Comparison of ENCODE assay signal across 18 cellular contexts in the genomic region with DNA sequence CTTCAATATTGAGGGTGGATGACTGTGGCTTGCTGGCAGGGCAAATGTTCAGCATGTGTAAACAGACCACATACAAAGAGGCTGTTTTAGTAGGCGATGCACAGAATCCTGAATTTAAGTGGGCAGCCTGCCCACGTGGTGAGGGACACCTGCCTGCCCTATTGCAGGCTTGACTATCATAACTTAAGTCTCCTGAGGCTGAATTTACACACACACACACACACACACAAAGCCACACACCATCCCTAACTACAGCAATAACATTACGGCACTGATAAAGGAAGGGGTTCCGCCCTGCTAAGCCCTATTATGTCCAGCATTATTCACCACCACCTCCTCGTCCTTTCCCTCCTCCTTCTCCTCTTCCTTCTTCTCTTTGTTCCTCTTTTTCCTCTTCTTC. TPM values are rescaled to one million over a fixed set of nuclear protein-coding genes. Genes with fewer than 3 reads are reported as not detected.
"Had no signal": no experiment of that assay in that cellular context is flagged by ENCODE, and none has a peak within 500 bp of the region (broad histone marks: within the 10 kb centered on the region; RNA-seq: fewer than 3 reads in every experiment).

No MANE protein-coding gene starts in this region.

- DNase-seq: activated CD4-positive, alpha-beta T cell treated with anti-CD3 and anti-CD28 coated beads, Interleukin-2, amount 10 ng/mL, durations not matched to agents 24 days and 14 days; activated naive CD4-positive, alpha-beta T cell treated with Interleukin-2 at 50 U/mL for 16 hours; activated naive CD8-positive, alpha-beta T cell treated with anti-CD3 and anti-CD28 coated beads, Interleukin-2, amount 50 U/mL, for 24 hours; effector CD4-positive, alpha-beta T cell; heart left ventricle; left ventricle myocardium inferior; nucleus accumbens; right cardiac atrium; stimulated activated CD4-positive, alpha-beta T cell treated with anti-CD3 and anti-CD28 coated beads, Interleukin-1b, Interleukin-23, amount 100 ng/mL, for 48 hours; stimulated activated naive CD8-positive, alpha-beta T cell treated with anti-CD3 and anti-CD28 coated beads, Interleukin-15, Interleukin-2, amounts not matched to agents 100 U/mL and 50 U/mL, for 24 hours had no signal

- H3K9me3 Mint-ChIP-seq: activated CD4-positive, alpha-beta T cell treated with anti-CD3 and anti-CD28 coated beads, Interleukin-2, amount 10 ng/mL, durations not matched to agents 24 days and 14 days; activated T-helper 1 cell treated with anti-CD3 and anti-CD28 coated beads, Interleukin-12 subunit alpha, Interleukin-12 subunit beta, Interleukin-2, Interleukin-4 antibody, amounts not matched to agents 30 ng/mL and 10 ng/mL and 1 ng/mL, durations not matched to agents 14 hours and 24 hours and 36 hours; natural killer cell treated with Interleukin-12 subunit alpha and Interleukin-12 subunit beta and Interleukin-15 and Interleukin-18, amount 100 ng/mL, for 72 hours; WTC11 had no signal

- H3K36me3 Mint-ChIP-seq: natural killer cell treated with Interleukin-12 subunit alpha and Interleukin-12 subunit beta and Interleukin-15 and Interleukin-18, amount 100 ng/mL, for 72 hours; type B pancreatic cell; WTC11 had no signal

- H3K27ac Mint-ChIP-seq: activated CD4-positive, alpha-beta T cell treated with anti-CD3 and anti-CD28 coated beads, Interleukin-2, amount 10 ng/mL, durations not matched to agents 24 days and 14 days; activated naive CD8-positive, alpha-beta T cell treated with anti-CD3 and anti-CD28 coated beads, Interleukin-2, amount 50 U/mL, for 24 hours; activated T-helper 1 cell treated with anti-CD3 and anti-CD28 coated beads, Interleukin-12 subunit alpha, Interleukin-12 subunit beta, Interleukin-2, Interleukin-4 antibody, amounts not matched to agents 30 ng/mL and 10 ng/mL and 1 ng/mL, durations not matched to agents 14 hours and 24 hours and 36 hours; memory B cell; natural killer cell treated with Interleukin-12 subunit alpha and Interleukin-12 subunit beta and Interleukin-15 and Interleukin-18, amount 100 ng/mL, for 72 hours; progenitor cell of endocrine pancreas; type B pancreatic cell; WTC11 had no signal

- H3K4me3 Mint-ChIP-seq: activated CD4-positive, alpha-beta T cell treated with anti-CD3 and anti-CD28 coated beads, Interleukin-2, amount 10 ng/mL, durations not matched to agents 24 days and 14 days; activated naive CD8-positive, alpha-beta T cell treated with anti-CD3 and anti-CD28 coated beads, Interleukin-2, amount 50 U/mL, for 24 hours; activated T-helper 1 cell treated with anti-CD3 and anti-CD28 coated beads, Interleukin-12 subunit alpha, Interleukin-12 subunit beta, Interleukin-2, Interleukin-4 antibody, amounts not matched to agents 30 ng/mL and 10 ng/mL and 1 ng/mL, durations not matched to agents 14 hours and 24 hours and 36 hours; memory B cell; natural killer cell treated with Interleukin-12 subunit alpha and Interleukin-12 subunit beta and Interleukin-15 and Interleukin-18, amount 100 ng/mL, for 72 hours; type B pancreatic cell; WTC11 had no signal

- H3K4me1 Mint-ChIP-seq: activated naive CD8-positive, alpha-beta T cell treated with anti-CD3 and anti-CD28 coated beads, Interleukin-2, amount 50 U/mL, for 24 hours; memory B cell had no signal

RNA-seq across cellular contexts. Expression of a gene that starts 15.9 kb away (rescaled TPM):
- total RNA-seq: activated CD4-positive, alpha-beta T cell treated with anti-CD3 and anti-CD28 coated beads, Interleukin-2, amount 10 ng/mL, durations not matched to agents 24 days and 14 days; activated T-helper 1 cell treated with anti-CD3 and anti-CD28 coated beads, Interleukin-12 subunit alpha, Interleukin-12 subunit beta, Interleukin-2, Interleukin-4 antibody, amounts not matched to agents 30 ng/mL and 10 ng/mL and 1 ng/mL, durations not matched to agents 14 hours and 24 hours and 36 hours; ascending aorta; fibroblast of lung; left ventricle myocardium inferior; natural killer cell treated with Interleukin-12 subunit alpha and Interleukin-12 subunit beta and Interleukin-15 and Interleukin-18, amount 100 ng/mL, for 72 hours; right cardiac atrium had no signal
